Comparison of ENCODE assay signal across 2 cellular contexts in genomic region chr19:13102416-13102665, GRCh38.
TF ChIP-seq lines count a peak whose summit lies in the region.

No MANE protein-coding gene starts in this region.

TF ChIP-seq in A549, 52 proteins besides CTCF, POLR2A, EP300 and RAD21:
- TF ChIP-seq NPAS2 (CRISPR knock-in tag; IDR thresholded peaks at IDR 0.05; ENCODE audit: borderline replicate concordance) (no peak), CHD2 (IDR thresholded peaks at IDR 0.05; ENCODE audit: low read length, partially characterized antibody) (peak; percentile 25), PBX3 (IDR thresholded peaks at IDR 0.05) (no peak), JUNB (IDR thresholded peaks at IDR 0.05) (no peak), USF2 (IDR thresholded peaks at IDR 0.05) (no peak)

TF ChIP-seq in K562, 482 proteins besides CTCF, POLR2A, EP300 and RAD21 (continues in another document):
- peak; percentile 97 for TF ChIP-seq ZNF24 (IDR thresholded peaks at IDR 0.05)
- TF ChIP-seq EGR1 (conservative IDR thresholded peaks at IDR 0.05) = no peak
- TF ChIP-seq HSF4 (CRISPR knock-in tag; IDR thresholded peaks at IDR 0.05; ENCODE audit: borderline replicate concordance) = peak; percentile 77; the same call in 1 of the 2 replicates
- TF ChIP-seq PKNOX1 (IDR thresholded peaks at IDR 0.05) = no peak; the same call in 1 of the 2 replicates
- TF ChIP-seq LCOR (CRISPR knock-in tag; IDR thresholded peaks at IDR 0.05) = peak; percentile 6; the same call in 1 of the 2 replicates
- no peak for TF ChIP-seq KLF16 (IDR thresholded peaks at IDR 0.05)
- TF ChIP-seq MYC (IDR thresholded peaks at IDR 0.05; ENCODE audit: low read depth, low read length) = no peak
- 0 out of 2 replicates have a peak, but pooled peaks have one; percentile 30 for TF ChIP-seq MYC (CRISPR knock-in tag; IDR thresholded peaks at IDR 0.05; ENCODE audit: borderline replicate concordance, low read depth)
- TF ChIP-seq SP1 (CRISPR knock-in tag; IDR thresholded peaks at IDR 0.05) = no peak
- peak; percentile 27; the same call in 1 of the 2 replicates for TF ChIP-seq FOXP1 (CRISPR knock-in tag; IDR thresholded peaks at IDR 0.05)
- 0 out of 2 replicates have a peak, but pooled peaks have one; percentile 49 for TF ChIP-seq PRMT5 (CRISPR knock-in tag; IDR thresholded peaks at IDR 0.05)
- TF ChIP-seq VEZF1 (CRISPR knock-in tag; IDR thresholded peaks at IDR 0.05) = no peak
- TF ChIP-seq CREB1 (IDR thresholded peaks at IDR 0.05) = no peak
- TF ChIP-seq CREB1 (CRISPR knock-in tag; IDR thresholded peaks at IDR 0.05) = 0 out of 2 replicates have a peak, but pooled peaks have one; percentile 56
- peak; percentile 21 for TF ChIP-seq ARHGAP35 (IDR thresholded peaks at IDR 0.05; ENCODE audit: partially characterized antibody)
- TF ChIP-seq ZNF639 (CRISPR knock-in tag; conservative IDR thresholded peaks at IDR 0.05 in 1 of 2, IDR thresholded peaks at IDR 0.05 in 1 of 2) = no peak
- TF ChIP-seq POLR2B (IDR thresholded peaks at IDR 0.05; ENCODE audit: low read depth, partially characterized antibody) = peak; percentile 81
- peak; percentile 45; the same call in 1 of the 2 replicates for TF ChIP-seq NKRF (IDR thresholded peaks at IDR 0.05; ENCODE audit: borderline replicate concordance)
- TF ChIP-seq REST (CRISPR knock-in tag; IDR thresholded peaks at IDR 0.05; ENCODE audit: low read depth) = peak; percentile 70; the same call in 1 of the 2 replicates
- TF ChIP-seq ILF3 (IDR thresholded peaks at IDR 0.05; ENCODE audit: borderline replicate concordance) = no peak
- TF ChIP-seq ARID4B (CRISPR knock-in tag; IDR thresholded peaks at IDR 0.05) = peak; percentile 66; the same call in 1 of the 2 replicates
- peak; percentile 96 for TF ChIP-seq CHD2 (IDR thresholded peaks at IDR 0.05; ENCODE audit: low read depth, low read length)
- TF ChIP-seq HOMEZ (CRISPR knock-in tag; IDR thresholded peaks at IDR 0.05) = 0 out of 2 replicates have a peak, but pooled peaks have one; percentile 51
- peak; percentile 66 for TF ChIP-seq NFRKB (IDR thresholded peaks at IDR 0.05; ENCODE audit: low read depth)
- TF ChIP-seq ZNF143 (CRISPR knock-in tag; IDR thresholded peaks at IDR 0.05) = no peak
- TF ChIP-seq HDGF (IDR thresholded peaks at IDR 0.05) = peak; percentile 45; the same call in 1 of the 2 replicates
- peak; percentile 21; the same call in 1 of the 2 replicates for TF ChIP-seq ZNF12 (CRISPR knock-in tag; IDR thresholded peaks at IDR 0.05)
- no peak for TF ChIP-seq FOXM1 (IDR thresholded peaks at IDR 0.05; ENCODE audit: low read depth)
- TF ChIP-seq FOXM1 (CRISPR knock-in tag; IDR thresholded peaks at IDR 0.05; ENCODE audit: low read depth) = no peak
- no peak for TF ChIP-seq RREB1 (CRISPR knock-in tag; IDR thresholded peaks at IDR 0.05)
- TF ChIP-seq MED1 (CRISPR knock-in tag; IDR thresholded peaks at IDR 0.05; ENCODE audit: borderline replicate concordance) = no peak
- TF ChIP-seq ZNF589 (CRISPR knock-in tag; IDR thresholded peaks at IDR 0.05; ENCODE audit: low read depth) = no peak
- no peak for TF ChIP-seq U2AF1 (optimal IDR thresholded peaks at IDR 0.05; ENCODE audit: low read depth, low read length)
- peak; percentile 29 for TF ChIP-seq BRD9 (IDR thresholded peaks at IDR 0.05; ENCODE audit: low read depth, partially characterized antibody)
- TF ChIP-seq NR3C1 (CRISPR knock-in tag; IDR thresholded peaks at IDR 0.05) = no peak
- TF ChIP-seq BRD4 (IDR thresholded peaks at IDR 0.05) = peak; percentile 53; the same call in 1 of the 2 replicates
- no peak for TF ChIP-seq KHSRP (IDR thresholded peaks at IDR 0.05)
